17 cellular contexts compared by ENCODE assay signal in the genomic region with DNA sequence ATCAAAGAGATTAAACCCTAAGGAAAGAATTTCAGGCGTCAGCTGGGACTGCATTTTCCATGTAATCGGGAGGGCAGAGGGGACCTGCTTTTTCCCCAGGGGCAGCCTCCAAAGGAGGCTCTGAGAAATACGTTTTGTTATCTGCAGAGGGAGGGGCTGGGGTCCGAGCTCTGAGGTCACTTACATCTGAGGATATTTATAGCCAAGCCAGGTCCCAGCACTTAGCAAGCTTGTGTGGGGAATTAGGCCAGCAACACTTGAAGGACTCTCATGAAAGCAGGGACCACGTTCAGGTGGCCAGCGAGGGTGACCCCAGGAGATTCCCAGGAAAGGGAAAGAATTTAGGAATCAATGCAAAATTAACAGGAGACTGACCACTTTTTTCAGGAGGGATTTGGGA.
"Had no signal": no experiment of that assay in that cellular context is flagged by ENCODE, and none has a peak within 500 bp of the region (broad histone marks: within the 10 kb centered on the region; RNA-seq: fewer than 3 reads in every experiment).

No MANE protein-coding gene starts in this region.

- H3K4me3 Mint-ChIP-seq: activated B cell treated with CpG ODN at 0.5 μM for 24 hours; activated CD8-positive, alpha-beta T cell treated with anti-CD3 and anti-CD28 coated beads, Interleukin-2, amount 10 ng/mL, durations not matched to agents 7 days and 5 days; activated T-helper 1 cell treated with anti-CD3 and anti-CD28 coated beads, Interleukin-12 subunit alpha, Interleukin-12 subunit beta, Interleukin-2, Interleukin-4 antibody, amounts not matched to agents 30 ng/mL and 10 ng/mL and 1 ng/mL, durations not matched to agents 14 hours and 24 hours and 36 hours; natural killer cell treated with Interleukin-12 subunit alpha and Interleukin-12 subunit beta and Interleukin-15 and Interleukin-18, amount 100 ng/mL, for 72 hours; stimulated activated effector memory CD8-positive, alpha-beta T cell treated with anti-CD3 and anti-CD28 coated beads, Interleukin-12 subunit alpha, Interleukin-12 subunit beta, amount 100 ng/mL, for 72 hours had no signal

- H3K27me3 ChIP-seq: gastroesophageal sphincter, hepatocyte, ovary, tibial artery had no signal

- ATAC-seq: activated CD8-positive, alpha-beta T cell treated with anti-CD3 and anti-CD28 coated beads, Interleukin-2, amount 10 ng/mL, durations not matched to agents 7 days and 5 days; gastroesophageal sphincter; natural killer cell treated with Interleukin-12 subunit alpha and Interleukin-12 subunit beta and Interleukin-15 and Interleukin-18, amount 100 ng/mL, for 72 hours; stimulated activated effector memory CD8-positive, alpha-beta T cell treated with anti-CD3 and anti-CD28 coated beads, Interleukin-12 subunit alpha, Interleukin-12 subunit beta, amount 100 ng/mL, for 72 hours had no signal

- H3K4me1 ChIP-seq: gastroesophageal sphincter, tibial artery had no signal

- H3K27ac ChIP-seq: gastroesophageal sphincter, hepatocyte, ovary, tibial artery had no signal

- H3K27me3 Mint-ChIP-seq: activated B cell treated with CpG ODN at 0.5 μM for 24 hours; natural killer cell treated with Interleukin-12 subunit alpha and Interleukin-12 subunit beta and Interleukin-15 and Interleukin-18, amount 100 ng/mL, for 72 hours had no signal

- H3K9me3 ChIP-seq: gastroesophageal sphincter, ovary, tibial artery had no signal

- H3K4me3 ChIP-seq: gastroesophageal sphincter, hepatocyte, ovary, tibial artery had no signal

- H3K9me3 Mint-ChIP-seq: activated B cell treated with CpG ODN at 0.5 μM for 24 hours; activated T-helper 1 cell treated with anti-CD3 and anti-CD28 coated beads, Interleukin-12 subunit alpha, Interleukin-12 subunit beta, Interleukin-2, Interleukin-4 antibody, amounts not matched to agents 30 ng/mL and 10 ng/mL and 1 ng/mL, durations not matched to agents 14 hours and 24 hours and 36 hours; natural killer cell treated with Interleukin-12 subunit alpha and Interleukin-12 subunit beta and Interleukin-15 and Interleukin-18, amount 100 ng/mL, for 72 hours; stimulated activated effector memory CD8-positive, alpha-beta T cell treated with anti-CD3 and anti-CD28 coated beads, Interleukin-12 subunit alpha, Interleukin-12 subunit beta, amount 100 ng/mL, for 72 hours had no signal

- H3K36me3 ChIP-seq: gastroesophageal sphincter, ovary, tibial artery had no signal

- H3K36me3 Mint-ChIP-seq: natural killer cell treated with Interleukin-12 subunit alpha and Interleukin-12 subunit beta and Interleukin-15 and Interleukin-18, amount 100 ng/mL, for 72 hours; stimulated activated effector memory CD8-positive, alpha-beta T cell treated with anti-CD3 and anti-CD28 coated beads, Interleukin-12 subunit alpha, Interleukin-12 subunit beta, amount 100 ng/mL, for 72 hours had no signal

- H3K4me1 Mint-ChIP-seq: stimulated activated effector memory CD8-positive, alpha-beta T cell treated with anti-CD3 and anti-CD28 coated beads, Interleukin-12 subunit alpha, Interleukin-12 subunit beta, amount 100 ng/mL, for 72 hours had no signal

- DNase-seq: activated B cell treated with CpG ODN at 0.5 μM for 24 hours; activated CD4-positive, alpha-beta T cell treated with anti-CD3 and anti-CD28 coated beads for 48 hours; activated CD8-positive, alpha-beta memory T cell treated with anti-CD3 and anti-CD28 coated beads, Interleukin-2, amount 50 U/mL, for 4 hours; activated CD8-positive, alpha-beta T cell treated with anti-CD3 and anti-CD28 coated beads, Interleukin-2, amount 10 ng/mL, durations not matched to agents 7 days and 5 days; activated naive CD4-positive, alpha-beta T cell; anterior cingulate cortex; erythroblast; islet precursor cell; mesendoderm; ovary; T-helper 2 cell; tibial artery had no signal

- H3K27ac Mint-ChIP-seq: activated B cell treated with CpG ODN at 0.5 μM for 24 hours; activated CD8-positive, alpha-beta T cell treated with anti-CD3 and anti-CD28 coated beads, Interleukin-2, amount 10 ng/mL, durations not matched to agents 7 days and 5 days; activated T-helper 1 cell treated with anti-CD3 and anti-CD28 coated beads, Interleukin-12 subunit alpha, Interleukin-12 subunit beta, Interleukin-2, Interleukin-4 antibody, amounts not matched to agents 30 ng/mL and 10 ng/mL and 1 ng/mL, durations not matched to agents 14 hours and 24 hours and 36 hours; natural killer cell treated with Interleukin-12 subunit alpha and Interleukin-12 subunit beta and Interleukin-15 and Interleukin-18, amount 100 ng/mL, for 72 hours; stimulated activated effector memory CD8-positive, alpha-beta T cell treated with anti-CD3 and anti-CD28 coated beads, Interleukin-12 subunit alpha, Interleukin-12 subunit beta, amount 100 ng/mL, for 72 hours had no signal
